ENCODE assay signal across 14 cellular contexts in the genomic region with DNA sequence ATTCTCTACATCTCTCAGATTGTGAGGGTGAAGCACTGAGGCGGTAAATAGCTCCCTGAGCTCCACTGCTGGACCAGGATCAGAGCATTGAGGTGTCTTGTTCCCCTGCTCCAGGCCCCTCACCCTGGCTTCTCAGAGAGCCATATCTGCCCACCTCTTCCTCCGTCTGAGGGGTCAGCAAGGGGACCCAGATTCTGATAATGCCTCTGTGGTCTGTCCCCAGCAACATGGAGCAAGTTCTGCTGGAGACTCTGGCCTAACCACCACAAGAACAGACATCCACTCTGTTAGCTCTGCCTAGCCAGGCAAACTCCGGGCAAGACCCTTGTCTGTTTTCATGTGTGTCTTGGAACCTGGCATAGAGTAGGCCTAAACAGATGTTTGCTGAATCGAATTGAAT. TPM values are rescaled to one million over a fixed set of nuclear protein-coding genes. Genes with fewer than 3 reads are reported as not detected.
A peak's percentile ranks its signal among the peaks of the same experiment; 100 is the strongest.
DNase-seq lines count a peak whose midpoint lies in the region; ATAC-seq and TF ChIP-seq lines count a peak whose summit lies in the region.
"Had no signal": no experiment of that assay in that cellular context is flagged by ENCODE, and none has a peak within 500 bp of the region (broad histone marks: within the 10 kb centered on the region; RNA-seq: fewer than 3 reads in every experiment).

No MANE protein-coding gene starts in this region.

- no peak overlapping the region for H3K4ac ChIP-seq in H9 (ENCODE audit: low read depth, low read length)

- H3T11ph ChIP-seq in H9 (ENCODE audit: low read length), result no peak overlapping the region

- H3K4me3 ChIP-seq in CD4-positive, CD25-positive, alpha-beta regulatory T cell (ENCODE audit: low read depth, low read length), result peak overlapping the region; percentile 91

- peaks cover 14% of the 10 kb centered on the region for H3K23me2 ChIP-seq in H9 (ENCODE audit: insufficient read length, low read depth, low read length, poor library complexity, severe bottlenecking)

- peak overlapping the region; percentile 90 to 100 (median 95) for H3K27ac Mint-ChIP-seq in CD4-positive, CD25-positive, alpha-beta regulatory T cell
- no peak overlapping the region; a peak in 1 of 7 replicates for H3K27ac Mint-ChIP-seq in H9
- H3K27ac Mint-ChIP-seq in activated T-helper 2 cell treated with anti-CD3 and anti-CD28 coated beads, Interferon-gamma antibody, Interleukin-2, Interleukin-4, amounts not matched to agents 10 μg/mL and 5 μg/mL and 100 μg/mL, durations not matched to agents 14 hours and 24 hours and 36 hours, result peak overlapping the region; percentile 35
- peak overlapping the region; percentile 92 to 99 (median 97) for H3K27ac Mint-ChIP-seq in naive B cell

- in situ Hi-C loops in G401 (cut with HindIII; ENCODE audit: low sequenced_read_pairs), result no loop called here

- peak overlapping the region; percentile 95 to 97 (median 96) for H3K4me3 Mint-ChIP-seq in CD4-positive, CD25-positive, alpha-beta regulatory T cell
- H3K4me3 Mint-ChIP-seq in H9 (no peak overlapping the region; a peak in 1 of 5 replicates), naive B cell (peak overlapping the region; percentile 70 to 99 (median 95))
- peak overlapping the region; percentile 92 for H3K4me3 Mint-ChIP-seq in activated T-helper 2 cell treated with anti-CD3 and anti-CD28 coated beads, Interferon-gamma antibody, Interleukin-2, Interleukin-4, amounts not matched to agents 10 μg/mL and 5 μg/mL and 100 μg/mL, durations not matched to agents 14 hours and 24 hours and 36 hours (ENCODE audit: low read depth)

- no peak for ATAC-seq in CD4-positive, CD25-positive, alpha-beta regulatory T cell (ENCODE audit: low read depth in 2 of 2)
- ATAC-seq in naive B cell (ENCODE audit: low read depth in 2 of 2) (no peak), HG03196 (IDR thresholded peaks at IDR 0.05; ENCODE audit: unreplicated experiment) (no peak)
- ATAC-seq: gastrocnemius medialis, left cardiac atrium had no signal

- H3K9me3 Mint-ChIP-seq in CD4-positive, CD25-positive, alpha-beta regulatory T cell, result no peaks in the 10 kb centered on the region
- H3K9me3 Mint-ChIP-seq in H9 (no peaks in the 10 kb centered on the region), naive B cell (no peaks in the 10 kb centered on the region)
- H3K9me3 Mint-ChIP-seq in activated T-helper 2 cell treated with anti-CD3 and anti-CD28 coated beads, Interferon-gamma antibody, Interleukin-2, Interleukin-4, amounts not matched to agents 10 μg/mL and 5 μg/mL and 100 μg/mL, durations not matched to agents 14 hours and 24 hours and 36 hours, result no peaks in the 10 kb centered on the region

- no peaks in the 10 kb centered on the region for H3K27me3 Mint-ChIP-seq in CD4-positive, CD25-positive, alpha-beta regulatory T cell
- H3K27me3 Mint-ChIP-seq in H9 (ENCODE audit: low read depth) (peaks cover 22% of the 10 kb centered on the region), naive B cell (no peaks in the 10 kb centered on the region)
- no peaks in the 10 kb centered on the region for H3K27me3 Mint-ChIP-seq in activated T-helper 2 cell treated with anti-CD3 and anti-CD28 coated beads, Interferon-gamma antibody, Interleukin-2, Interleukin-4, amounts not matched to agents 10 μg/mL and 5 μg/mL and 100 μg/mL, durations not matched to agents 14 hours and 24 hours and 36 hours (ENCODE audit: low read depth)

- H2BK12ac ChIP-seq in H9 (ENCODE audit: insufficient read length, low read depth, low read length), result no peak overlapping the region

- no peak overlapping the region for H2AFZ ChIP-seq in H9 (ENCODE audit: low read length)
- H2AFZ ChIP-seq: parathyroid adenoma had no signal

- no peak overlapping the region for H3K4me2 ChIP-seq in H9 (ENCODE audit: insufficient read depth, insufficient read length, low read length)

- H2BK120ac ChIP-seq in H9 (ENCODE audit: low read depth, low read length, poor library complexity, severe bottlenecking), result no peak overlapping the region

- H4K5ac ChIP-seq in H9 (ENCODE audit: insufficient read length, low read depth, low read length), result no peak overlapping the region

- peaks cover 12% of the 10 kb centered on the region for H3K36me3 Mint-ChIP-seq in CD4-positive, CD25-positive, alpha-beta regulatory T cell
- H3K36me3 Mint-ChIP-seq in H9 (ENCODE audit: insufficient read depth in 1 of 3, low read depth in 3 of 3) (peaks cover 0 to 14% (median 3%) of the 10 kb centered on the region in 3 experiments; a peak in 5 of 7 replicates), naive B cell (peaks cover 0 to 10% of the 10 kb centered on the region in 2 donors)
- H3K36me3 Mint-ChIP-seq in activated T-helper 2 cell treated with anti-CD3 and anti-CD28 coated beads, Interferon-gamma antibody, Interleukin-2, Interleukin-4, amounts not matched to agents 10 μg/mL and 5 μg/mL and 100 μg/mL, durations not matched to agents 14 hours and 24 hours and 36 hours (ENCODE audit: low read depth), result peaks cover 43% of the 10 kb centered on the region

- H3K27me3 ChIP-seq in CD4-positive, CD25-positive, alpha-beta regulatory T cell (ENCODE audit: control insufficient read depth, insufficient read depth, low read length), result no peaks in the 10 kb centered on the region
- no peaks in the 10 kb centered on the region for H3K27me3 ChIP-seq in H9 (ENCODE audit: insufficient read depth, low read length)
- H3K27me3 ChIP-seq: gastrocnemius medialis had no signal

- no peak for TF ChIP-seq CTCF in H9 (conservative IDR thresholded peaks at IDR 0.05)

- H3K56ac ChIP-seq in H9 (ENCODE audit: insufficient read length, low read depth, low read length), result no peak overlapping the region

- no peak overlapping the region for H2AK5ac ChIP-seq in H9 (ENCODE audit: insufficient read length, low read length)

- no CpG with 5 or more reads among the region's 4 CpGs for WGBS in H9 (ENCODE audit: extremely low coverage, insufficient read length, low lambda C conversion rate)

- no peaks in the 10 kb centered on the region for H4K20me1 ChIP-seq in H9 (ENCODE audit: control insufficient read depth, insufficient read depth, insufficient read length)

- H2BK15ac ChIP-seq in H9 (ENCODE audit: low read depth, low read length), result no peak overlapping the region

- peaks cover 71% of the 10 kb centered on the region for H3K4me1 ChIP-seq in CD4-positive, CD25-positive, alpha-beta regulatory T cell (ENCODE audit: control insufficient read depth, insufficient read depth, low read length, poor library complexity, severe bottlenecking)
- peaks cover 11% of the 10 kb centered on the region; the same call in 1 of the 2 replicates for H3K4me1 ChIP-seq in H9 (ENCODE audit: insufficient read depth, low read length)
- H3K4me1 ChIP-seq: gastrocnemius medialis, parathyroid adenoma had no signal

- H2BK20ac ChIP-seq in H9 (ENCODE audit: low read depth, low read length, poor library complexity, severe bottlenecking), result no peak overlapping the region

- no peak overlapping the region for H3K9ac ChIP-seq in H9 (ENCODE audit: extremely low read depth, insufficient read length, low read length)
- H3K9ac ChIP-seq: parathyroid adenoma had no signal

- intact Hi-C loops in activated T-helper 2 cell treated with anti-CD3 and anti-CD28 coated beads, Interferon-gamma antibody, Interleukin-2, Interleukin-4, amounts not matched to agents 10 μg/mL and 5 μg/mL and 100 μg/mL, durations not matched to agents 14 hours and 24 hours and 36 hours (cut with micrococcal nuclease), result loop anchor here (5.0 kb wide), 1 partner anchor 503 kb away; a partner anchor contains a TSS
- intact Hi-C loops in cardiac septum (cut with DNase I), result loop anchor here (5.0 to 10.0 kb wide), 3 partner anchors 138 to 326 kb away; no protein-coding TSS in a partner anchor

- no peak overlapping the region for H4K91ac ChIP-seq in H9 (ENCODE audit: insufficient read length, low read depth, low read length)

- H3K9me3 ChIP-seq in CD4-positive, CD25-positive, alpha-beta regulatory T cell (ENCODE audit: control insufficient read depth in 2 of 2, low read length in 2 of 2), result no peaks in the 10 kb centered on the region
- H3K9me3 ChIP-seq in H9 (ENCODE audit: control insufficient read depth, low read depth, low read length), result no peaks in the 10 kb centered on the region
- H3K9me3 ChIP-seq: gastrocnemius medialis had no signal

- no peak overlapping the region for H3K23ac ChIP-seq in H9 (ENCODE audit: insufficient read length, low read depth, low read length)

- H3K18ac ChIP-seq in H9 (ENCODE audit: insufficient read length, low read depth, low read length), result no peak overlapping the region

- peak overlapping the region; percentile 83 for H3K27ac ChIP-seq in CD4-positive, CD25-positive, alpha-beta regulatory T cell (ENCODE audit: insufficient read depth, low read length, poor library complexity, severe bottlenecking)
- H3K27ac ChIP-seq in H9 (ENCODE audit: insufficient read length, low read depth, low read length), result no peak overlapping the region
- H3K27ac ChIP-seq: gastrocnemius medialis, parathyroid adenoma had no signal

- no peak overlapping the region for H2BK5ac ChIP-seq in H9 (ENCODE audit: insufficient read length, low read length)

- H3K36me3 ChIP-seq in CD4-positive, CD25-positive, alpha-beta regulatory T cell (ENCODE audit: control insufficient read depth, insufficient read depth, low read length), result peaks cover 2% of the 10 kb centered on the region
- H3K36me3 ChIP-seq: gastrocnemius medialis had no signal

- H3K79me1 ChIP-seq in H9 (ENCODE audit: insufficient read depth, low read depth, low read length, poor library complexity, severe bottlenecking), result no peaks in the 10 kb centered on the region

- peaks cover 3% of the 10 kb centered on the region; the same call in 1 of the 2 replicates for H3K79me2 ChIP-seq in H9 (ENCODE audit: insufficient read depth, low read length)
- H3K79me2 ChIP-seq: parathyroid adenoma had no signal

- DNase-seq in CD4-positive, CD25-positive, alpha-beta regulatory T cell, result no peak
- DNase-seq in H9, result peak; percentile 17
- DNase-seq in activated T-helper 2 cell treated with anti-CD3 and anti-CD28 coated beads, Interferon-gamma antibody, Interleukin-2, Interleukin-4, amounts not matched to agents 10 μg/mL and 5 μg/mL and 100 μg/mL, durations not matched to agents 14 hours and 24 hours and 36 hours (ENCODE audit: low spot score), result no peak
- DNase-seq in naive B cell, result no peak
- DNase-seq in cardiac septum (ENCODE audit: low spot score), result no peak
- DNase-seq in G401 (ENCODE audit: low spot score), result no peak
- DNase-seq in stimulated activated CD4-positive, alpha-beta T cell treated with anti-CD3 and anti-CD28 coated beads, Interleukin-2, amount 100 ng/mL, for 48 hours, result no peak
- DNase-seq: gastrocnemius medialis, left cardiac atrium, NCI-H1092, NCI-H524, Right ventricle myocardium superior had no signal

- no peak overlapping the region for H3K14ac ChIP-seq in H9 (ENCODE audit: insufficient read depth, low read length)

- no peak overlapping the region for H4K8ac ChIP-seq in H9 (replicated peaks; ENCODE audit: insufficient read length, low read depth, low read length)

- H3K4me1 Mint-ChIP-seq in CD4-positive, CD25-positive, alpha-beta regulatory T cell, result peaks cover 40 to 84% (median 66%) of the 10 kb centered on the region in 4 donors
- H3K4me1 Mint-ChIP-seq in H9, result peaks cover 53 to 56% of the 10 kb centered on the region in 2 experiments
- H3K4me1 Mint-ChIP-seq in activated T-helper 2 cell treated with anti-CD3 and anti-CD28 coated beads, Interferon-gamma antibody, Interleukin-2, Interleukin-4, amounts not matched to agents 10 μg/mL and 5 μg/mL and 100 μg/mL, durations not matched to agents 14 hours and 24 hours and 36 hours (ENCODE audit: low read depth), result peaks cover 69% of the 10 kb centered on the region
- peaks cover 69 to 87% (median 85%) of the 10 kb centered on the region in 3 donors for H3K4me1 Mint-ChIP-seq in naive B cell

RNA-seq across cellular contexts. Expression of a gene that starts 2.2 kb away (rescaled TPM):
- total RNA-seq in CD4-positive, CD25-positive, alpha-beta regulatory T cell, result 58.3 TPM
- 10 to 100 TPM; 34.4 to 41.7 (median 38.3) TPM for polyA plus RNA-seq in CD4-positive, CD25-positive, alpha-beta regulatory T cell
- total RNA-seq in H9 (2021) (16.8 and 19.1 TPM in 2 replicates), cardiac septum (4.2 TPM)
- total RNA-seq in activated T-helper 2 cell treated with anti-CD3 and anti-CD28 coated beads, Interferon-gamma antibody, Interleukin-2, Interleukin-4, amounts not matched to agents 10 μg/mL and 5 μg/mL and 100 μg/mL, durations not matched to agents 14 hours and 24 hours and 36 hours, result 63.8 and 64.6 TPM in 2 replicates
- 100 to 1,000 TPM in 1 of 6 donors, 10 to 100 TPM in 5; 41.1 to 105 (median 80.3) TPM for polyA plus RNA-seq in naive B cell (ENCODE audit: low read depth in 6 of 6)
- 0.17 TPM in 1 of 2 replicates, not detected in the other for total RNA-seq in G401 (2014; rRNA removed; shearing (Covaris generic))

Comparison
In these comparisons a context has a peak if more than half of its experiments do, and no peak if none do; other contexts are left out.
1. H3K27ac Mint-ChIP-seq: peak in CD4-positive, CD25-positive, alpha-beta regulatory T cell (3 of 3), activated T-helper 2 cell treated with anti-CD3 and anti-CD28 coated beads, Interferon-gamma antibody, Interleukin-2, Interleukin-4, amounts not matched to agents 10 μg/mL and 5 μg/mL and 100 μg/mL, durations not matched to agents 14 hours and 24 hours and 36 hours (single experiment) and naive B cell (6 of 6); none in H9 (0 of 3).
2. H3K4me3 Mint-ChIP-seq: peak in CD4-positive, CD25-positive, alpha-beta regulatory T cell (4 of 4), activated T-helper 2 cell treated with anti-CD3 and anti-CD28 coated beads, Interferon-gamma antibody, Interleukin-2, Interleukin-4, amounts not matched to agents 10 μg/mL and 5 μg/mL and 100 μg/mL, durations not matched to agents 14 hours and 24 hours and 36 hours (single experiment) and naive B cell (8 of 8); none in H9 (0 of 2).